9 cellular contexts compared by ENCODE assay signal in genomic region chr4:39706334-39706733, GRCh38. TPM values are rescaled to one million over a fixed set of nuclear protein-coding genes. Genes with fewer than 3 reads are reported as not detected.
DNase-seq lines count a peak whose midpoint lies in the region; ATAC-seq and TF ChIP-seq lines count a peak whose summit lies in the region.
"Had no signal": no experiment of that assay in that cellular context is flagged by ENCODE, and none has a peak within 500 bp of the region (broad histone marks: within the 10 kb centered on the region; RNA-seq: fewer than 3 reads in every experiment).

No MANE protein-coding gene starts in this region.

- in situ Hi-C loops in gastrocnemius medialis (cut with MboI; ENCODE audit: low sequenced_read_pairs in 4 of 4) = no loop called here

- no peak overlapping the region for H3K4me3 ChIP-seq in fibroblast of the aortic adventitia (ENCODE audit: low read depth, low read length)
- no peak overlapping the region for H3K4me3 ChIP-seq in gastrocnemius medialis

- CTCF ChIA-PET in RWPE1 (lab: Yijun Ruan, JAX) = no interaction called here

- H3K9me3 ChIP-seq in gastrocnemius medialis = no peaks in the 10 kb centered on the region

- H3K27ac ChIP-seq in RWPE1 (peak overlapping the region; percentile 74), gastrocnemius medialis (peak overlapping the region; percentile 61 to 77 (median 73))

- no peaks in the 10 kb centered on the region for H3K27me3 ChIP-seq in gastrocnemius medialis

- ATAC-seq in gastrocnemius medialis (peak; percentile 90 to 95), HG03097 (IDR thresholded peaks at IDR 0.05; ENCODE audit: low FRiP score, unreplicated experiment) (no peak)

- DNase-seq in GM03348 (ENCODE audit: low spot score) (peak; percentile 17), RWPE1 (ENCODE audit: low spot score) (no peak), fibroblast of the aortic adventitia (ENCODE audit: low read depth) (peak; percentile 88), gastrocnemius medialis (peak; percentile 52 to 77), NCI-H1048 (lab: John Stamatoyannopoulos, UW) (no peak), inferior parietal cortex (ENCODE audit: extremely low spot score) (no peak)
- no peak for DNase-seq in activated naive CD4-positive, alpha-beta T cell treated with Interleukin-2 at 50 U/mL for 16 hours
- DNase-seq: activated effector memory CD4-positive, alpha-beta T cell treated with Interleukin-2 at 50 U/mL for 16 hours had no signal

- H3K36me3 ChIP-seq in gastrocnemius medialis = peaks cover 0 to 6% of the 10 kb centered on the region in 2 donors

- no peak for TF ChIP-seq CTCF in RWPE1 (conservative IDR thresholded peaks at IDR 0.05; ENCODE audit: low read depth)
- TF ChIP-seq CTCF in fibroblast of the aortic adventitia (IDR thresholded peaks at IDR 0.05; ENCODE audit: insufficient read depth, low read length) = no peak
- no peak for TF ChIP-seq CTCF in gastrocnemius medialis (IDR thresholded peaks at IDR 0.05 in 4 of 5, conservative IDR thresholded peaks at IDR 0.05 in 1 of 5)

- POLR2A ChIA-PET in RWPE1 (lab: Yijun Ruan, JAX; ENCODE audit: low non-redundant PET) = interaction anchor here (0.6 kb wide), 1 partner anchor 247 kb away, joined by 3 read pairs; no protein-coding TSS in a partner anchor

- H3K4me1 ChIP-seq in gastrocnemius medialis = peaks cover 31 to 34% of the 10 kb centered on the region in 2 donors

- intact Hi-C loops in gastrocnemius medialis (cut with DNase I; ENCODE audit: low total_unique reads) = loop anchor here (10.0 kb wide), 1 partner anchor 78 kb away; no protein-coding TSS in a partner anchor

- no peak for TF ChIP-seq POLR2A in gastrocnemius medialis (IDR thresholded peaks at IDR 0.05)

RNA-seq across cellular contexts. Expression of gene UBE2K, which starts 8.4 kb away (rescaled TPM):
- 22.7 and 27.7 TPM in 2 replicates for total RNA-seq in fibroblast of the aortic adventitia (ENCODE audit: low replicate concordance)
- total RNA-seq in gastrocnemius medialis = 10 to 100 TPM; 28.7 to 38.8 (median 32.1) TPM

Comparison
In these comparisons a context has a peak if more than half of its experiments do, and no peak if none do; other contexts are left out.
1. DNase-seq: peak in GM03348 (single experiment), fibroblast of the aortic adventitia (single experiment) and gastrocnemius medialis (2 of 2); none in RWPE1 (single experiment), activated naive CD4-positive, alpha-beta T cell treated with Interleukin-2 at 50 U/mL for 16 hours (single experiment), NCI-H1048 (single experiment) and inferior parietal cortex (single experiment).